ENCODE assay signal across 8 cellular contexts in the genomic region with DNA sequence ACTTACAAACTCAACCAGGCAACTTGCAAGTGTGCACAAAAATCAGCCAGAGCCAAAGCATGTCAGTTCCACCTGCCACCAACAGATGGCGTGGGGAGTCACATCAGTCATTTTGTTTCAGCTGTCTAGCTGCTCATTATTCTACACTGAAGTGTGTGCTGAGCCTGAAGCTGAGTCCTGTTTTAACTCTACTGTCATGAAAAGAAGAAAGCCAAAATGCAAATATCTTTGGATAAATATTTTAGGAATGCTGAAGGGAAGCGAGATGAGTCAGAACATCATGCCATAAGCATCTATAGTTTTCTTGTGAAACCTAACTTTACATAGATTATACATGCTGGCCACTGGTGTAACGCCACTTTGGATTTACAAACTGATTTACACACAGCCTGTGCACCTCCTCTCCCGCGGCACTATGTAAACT.
DNase-seq lines count a peak whose midpoint lies in the region; ATAC-seq and TF ChIP-seq lines count a peak whose summit lies in the region.

No MANE protein-coding gene starts in this region.

- peak; percentile 89 for TF ChIP-seq CTCF in chondrocyte (IDR thresholded peaks at IDR 0.05)

- H3K36me3 Mint-ChIP-seq in chondrocyte (ENCODE audit: low read depth), result peaks cover 13% of the 10 kb centered on the region

- H3K9me3 Mint-ChIP-seq in chondrocyte (ENCODE audit: low read depth), result no peaks in the 10 kb centered on the region

- H3K27me3 Mint-ChIP-seq in chondrocyte (ENCODE audit: low read depth), result no peaks in the 10 kb centered on the region

- H3K4me1 Mint-ChIP-seq in chondrocyte (ENCODE audit: low read depth), result peaks cover 15% of the 10 kb centered on the region

- no peak overlapping the region for H3K4me3 Mint-ChIP-seq in chondrocyte (ENCODE audit: unreplicated experiment)

- ATAC-seq in left lobe of liver, result peak; percentile 96
- no peak for ATAC-seq in HG03039 (IDR thresholded peaks at IDR 0.05; ENCODE audit: unreplicated experiment)

- DNase-seq in NK-92 treated with Interleukin-12 subunit alpha and Interleukin-12 subunit beta, amount 100 ng/mL, for 24 hours (lab: John Stamatoyannopoulos, UW), result peak; percentile 34
- DNase-seq in NK-92 (lab: John Stamatoyannopoulos, UW; ENCODE audit: unreplicated experiment) (no peak), NCI-H2107 treated with DMSO at 0.1 percent for 48 hours (lab: John Stamatoyannopoulos, UW; ENCODE audit: unreplicated experiment) (peak; percentile 28), chondrocyte (ENCODE audit: low spot score) (no peak), left lobe of liver (ENCODE audit: low spot score) (peak; percentile 69)
- DNase-seq in activated CD4-positive, alpha-beta T cell treated with anti-CD3 and anti-CD28 coated beads for 1 hour, result peak; percentile 35
- DNase-seq in stimulated activated CD4-positive, alpha-beta T cell treated with anti-CD3 and anti-CD28 coated beads, Interleukin-4, amount 100 ng/mL, for 4 hours, result peak; percentile 40 to 54

- H3K27ac Mint-ChIP-seq in chondrocyte (ENCODE audit: unreplicated experiment), result no peak overlapping the region

Comparison
In these comparisons a context has a peak if more than half of its experiments do, and no peak if none do; other contexts are left out.
1. DNase-seq: peak in NK-92 treated with Interleukin-12 subunit alpha and Interleukin-12 subunit beta, amount 100 ng/mL, for 24 hours (single experiment), NCI-H2107 treated with DMSO at 0.1 percent for 48 hours (single experiment), activated CD4-positive, alpha-beta T cell treated with anti-CD3 and anti-CD28 coated beads for 1 hour (single experiment), left lobe of liver (single experiment) and stimulated activated CD4-positive, alpha-beta T cell treated with anti-CD3 and anti-CD28 coated beads, Interleukin-4, amount 100 ng/mL, for 4 hours (2 of 2); none in NK-92 (single experiment) and chondrocyte (single experiment).